In genomic region chr10:67849331-67850011, GRCh38 we compare ENCODE assay signal across 8 cellular contexts. TPM values are rescaled to one million over a fixed set of nuclear protein-coding genes. Genes with fewer than 3 reads are reported as not detected.
DNase-seq lines count a peak whose midpoint lies in the region; ATAC-seq and TF ChIP-seq lines count a peak whose summit lies in the region.

No MANE protein-coding gene starts in this region.

- H3K27ac ChIP-seq in RWPE2 (ENCODE audit: poor library complexity, severe bottlenecking): peak overlapping the region; percentile 83
- peak overlapping the region; percentile 82 for H3K27ac ChIP-seq in neural cell (ENCODE audit: low read length)

- H3F3A ChIP-seq in Loucy (ENCODE audit: low read depth): no peaks in the 10 kb centered on the region
- H3F3A ChIP-seq in neural cell (ENCODE audit: insufficient read depth, low read length, poor library complexity, severe bottlenecking): no peaks in the 10 kb centered on the region

- TF ChIP-seq CTCF in Loucy (conservative IDR thresholded peaks at IDR 0.05; ENCODE audit: low read length) (no peak), RWPE2 (IDR thresholded peaks at IDR 0.05; ENCODE audit: poor library complexity, severe bottlenecking) (no peak), foreskin fibroblast (IDR thresholded peaks at IDR 0.05; ENCODE audit: low read depth, low read length) (no peak), neural cell (IDR thresholded peaks at IDR 0.05; ENCODE audit: poor library complexity, severe bottlenecking) (no peak)

- no peak for TF ChIP-seq RAD21 in neural cell (conservative IDR thresholded peaks at IDR 0.05)

- H3K9ac ChIP-seq in Loucy (ENCODE audit: low read depth, low read length, poor library complexity, severe bottlenecking) (peak overlapping the region; percentile 86), neural cell (ENCODE audit: low read length) (peak overlapping the region; percentile 87)

- TF ChIP-seq EP300 in neural cell (conservative IDR thresholded peaks at IDR 0.05; ENCODE audit: poor library complexity, severe bottlenecking): peak; percentile 28

- no peaks in the 10 kb centered on the region for H3K9me2 ChIP-seq in Loucy (replicated peaks; ENCODE audit: low read depth, low read length)
- no peaks in the 10 kb centered on the region for H3K9me2 ChIP-seq in neural cell (ENCODE audit: insufficient read depth, low read length)

- peak overlapping the region; percentile 81 for H2AFZ ChIP-seq in Loucy (ENCODE audit: low read length)
- H2AFZ ChIP-seq in neural cell (ENCODE audit: low read depth, low read length): peak overlapping the region; percentile 98

- no peaks in the 10 kb centered on the region for H4K20me1 ChIP-seq in Loucy (ENCODE audit: insufficient read depth, low read length, poor library complexity, severe bottlenecking)
- no peaks in the 10 kb centered on the region for H4K20me1 ChIP-seq in neural cell (ENCODE audit: insufficient read depth)

- peak overlapping the region; percentile 85 for H3K4me3 ChIP-seq in H7 (ENCODE audit: insufficient read depth, low read depth, low read length)
- peak overlapping the region; percentile 77 for H3K4me3 ChIP-seq in Loucy (ENCODE audit: low read length, poor library complexity, severe bottlenecking)
- peak overlapping the region; percentile 65 for H3K4me3 ChIP-seq in RWPE2 (ENCODE audit: severe bottlenecking)
- peak overlapping the region; percentile 82 to 85 for H3K4me3 ChIP-seq in foreskin fibroblast (ENCODE audit: low read depth in 1 of 2, low read length in 2 of 2)
- peak overlapping the region; percentile 83 for H3K4me3 ChIP-seq in neural cell (ENCODE audit: low read length)

- H3K9me3 ChIP-seq in Loucy (ENCODE audit: insufficient read depth, low read depth, low read length): no peaks in the 10 kb centered on the region
- no peaks in the 10 kb centered on the region for H3K9me3 ChIP-seq in RWPE2 (ENCODE audit: severe bottlenecking)
- H3K9me3 ChIP-seq in neural cell (ENCODE audit: low read length): no peaks in the 10 kb centered on the region

- no peaks in the 10 kb centered on the region for H3K9me3 Mint-ChIP-seq in stimulated activated naive CD8-positive, alpha-beta T cell treated with anti-CD3 and anti-CD28 coated beads, Interleukin-15, amount 100 ng/mL, for 72 hours

- peaks cover 40% of the 10 kb centered on the region for H3K4me1 Mint-ChIP-seq in stimulated activated naive CD8-positive, alpha-beta T cell treated with anti-CD3 and anti-CD28 coated beads, Interleukin-15, amount 100 ng/mL, for 72 hours

- no peaks in the 10 kb centered on the region for H3K27me3 ChIP-seq in H7 (ENCODE audit: control insufficient read depth, insufficient read depth, low read length)
- no peaks in the 10 kb centered on the region for H3K27me3 ChIP-seq in Loucy (ENCODE audit: insufficient read depth, low read length, poor library complexity, severe bottlenecking)
- H3K27me3 ChIP-seq in RWPE2 (ENCODE audit: insufficient read depth, poor library complexity, severe bottlenecking): no peaks in the 10 kb centered on the region
- no peaks in the 10 kb centered on the region for H3K27me3 ChIP-seq in neural cell (ENCODE audit: insufficient read depth, low read depth, low read length)

- H3K36me3 ChIP-seq in H7 (replicated peaks; ENCODE audit: control insufficient read depth, insufficient read depth, low read length) (no peaks in the 10 kb centered on the region), Loucy (ENCODE audit: insufficient read depth, low read length) (no peaks in the 10 kb centered on the region), RWPE2 (ENCODE audit: low read depth) (no peaks in the 10 kb centered on the region), neural cell (ENCODE audit: insufficient read depth, low read length) (no peaks in the 10 kb centered on the region)

- H3K4me2 ChIP-seq in Loucy (ENCODE audit: low read depth, low read length, poor library complexity, severe bottlenecking) (peak overlapping the region; percentile 72), neural cell (ENCODE audit: low read length) (peak overlapping the region; percentile 92)

- H3K27ac Mint-ChIP-seq in stimulated activated naive CD8-positive, alpha-beta T cell treated with anti-CD3 and anti-CD28 coated beads, Interleukin-15, amount 100 ng/mL, for 72 hours: peak overlapping the region; percentile 97 to 98

- peak overlapping the region; percentile 83 to 91 for H3K4me3 Mint-ChIP-seq in stimulated activated naive CD8-positive, alpha-beta T cell treated with anti-CD3 and anti-CD28 coated beads, Interleukin-15, amount 100 ng/mL, for 72 hours

- DNase-seq in ELR (ENCODE audit: low read depth) (peak; percentile 94), H7 (peak; percentile 86), RWPE2 (ENCODE audit: low spot score) (peak; percentile 81), foreskin fibroblast (peak; percentile 89 to 97)
- peak; percentile 97 for DNase-seq in activated effector memory CD4-positive, alpha-beta T cell treated with anti-CD3 and anti-CD28 coated beads, Interleukin-2, amount 50 U/mL, for 16 hours
- DNase-seq in stimulated activated naive CD8-positive, alpha-beta T cell treated with anti-CD3 and anti-CD28 coated beads, Interleukin-15, amount 100 ng/mL, for 72 hours: peak; percentile 84 to 94

- ATAC-seq in RWPE2 (ENCODE audit: low read depth): peak; percentile 95
- peak; percentile 98 for ATAC-seq in stimulated activated naive CD8-positive, alpha-beta T cell treated with anti-CD3 and anti-CD28 coated beads, Interleukin-15, amount 100 ng/mL, for 72 hours

- peaks cover 5% of the 10 kb centered on the region; the same call in 1 of the 2 replicates for H3K79me2 ChIP-seq in Loucy (ENCODE audit: insufficient read depth, low read length)
- no peaks in the 10 kb centered on the region for H3K79me2 ChIP-seq in neural cell (replicated peaks; ENCODE audit: insufficient read depth, low read length)

- no peaks in the 10 kb centered on the region for H3K27me3 Mint-ChIP-seq in stimulated activated naive CD8-positive, alpha-beta T cell treated with anti-CD3 and anti-CD28 coated beads, Interleukin-15, amount 100 ng/mL, for 72 hours

- H3K4me1 ChIP-seq in Loucy (ENCODE audit: insufficient read depth, low read length, poor library complexity, severe bottlenecking) (peaks cover 4% of the 10 kb centered on the region), RWPE2 (ENCODE audit: insufficient read depth, poor library complexity, severe bottlenecking) (peaks cover 5% of the 10 kb centered on the region)

TF ChIP-seq in neural cell, 6 proteins besides CTCF, POLR2A, EP300 and RAD21:
- TF ChIP-seq TAF1 (IDR thresholded peaks at IDR 0.05; ENCODE audit: low read depth) (peak; percentile 50), POLR2AphosphoS5 (IDR thresholded peaks at IDR 0.05) (peak; percentile 83), EZH2 (IDR thresholded peaks at IDR 0.05; ENCODE audit: borderline replicate concordance, insufficient read depth, low read length, poor library complexity, severe bottlenecking) (no peak), SMC3 (conservative IDR thresholded peaks at IDR 0.05; ENCODE audit: poor library complexity) (peak; percentile 18), REST (IDR thresholded peaks at IDR 0.05; ENCODE audit: borderline replicate concordance) (peak; percentile 52), MXI1 (conservative IDR thresholded peaks at IDR 0.05; ENCODE audit: poor library complexity, severe bottlenecking) (peak; percentile 45)

RNA-seq across cellular contexts. Expression of gene DNAJC12, which starts 11.5 kb away (rescaled TPM):
- 0.31 and 1.00 TPM in 2 replicates for total RNA-seq in H7 (2014; rRNA removed; shearing (Covaris generic))
- 22.3 and 32.2 TPM in 2 replicates for polyA plus RNA-seq in neural cell
- polyA minus RNA-seq in neural cell: 8.8 and 9.5 TPM in 2 replicates

RNA-seq across cellular contexts. Expression of gene SIRT1, which starts 35.0 kb away (rescaled TPM):
- total RNA-seq in H7 (2014; rRNA removed; shearing (Covaris generic)): 30.0 and 54.2 TPM in 2 replicates
- polyA plus RNA-seq in neural cell: 30.5 and 38.6 TPM in 2 replicates
- polyA minus RNA-seq in neural cell: 42.1 and 44.8 TPM in 2 replicates

Comparison
In these comparisons a context has a peak if more than half of its experiments do, and no peak if none do; other contexts are left out.
1. Peak in every context shown above with its lines: DNase-seq, ATAC-seq, H3K4me3 ChIP-seq and H3K27ac ChIP-seq.